In the genomic region with DNA sequence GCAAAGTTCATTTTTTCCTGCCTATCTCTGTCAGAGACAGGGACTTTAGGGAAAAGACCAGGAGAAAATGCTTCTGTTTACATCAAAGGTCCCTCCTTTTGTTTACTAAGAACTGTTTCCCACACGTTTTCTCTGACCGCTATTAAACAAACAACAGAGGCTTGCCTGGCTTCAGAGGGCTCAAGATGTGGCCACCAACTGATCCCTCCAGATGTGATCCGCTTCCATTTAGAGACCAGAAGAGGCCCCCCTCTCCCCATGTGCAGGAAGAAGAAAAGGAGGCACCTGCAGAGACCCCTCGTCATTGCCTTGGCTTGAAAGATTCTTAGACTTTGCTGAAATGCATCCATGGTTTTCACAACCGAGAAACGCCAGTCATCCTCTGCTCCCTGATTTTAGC, we compare ENCODE assay signal across 1 cellular context.
TF ChIP-seq lines count a peak whose summit lies in the region.

No MANE protein-coding gene starts in this region.

TF ChIP-seq in H1, 55 proteins besides CTCF, POLR2A, EP300 and RAD21:
- TF ChIP-seq SIX5 (IDR thresholded peaks at IDR 0.05; ENCODE audit: low read depth, low read length) (no peak), YY1 (IDR thresholded peaks at IDR 0.05; ENCODE audit: low read depth, low read length) (no peak), TAF7 (optimal IDR thresholded peaks at IDR 0.05; ENCODE audit: borderline replicate concordance, low read depth, low read length) (no peak), RNF2 (IDR thresholded peaks at IDR 0.05; ENCODE audit: borderline replicate concordance, low read depth, low read length, missing control alignments, poor library complexity, severe bottlenecking) (no peak), JUN (IDR thresholded peaks at IDR 0.05; ENCODE audit: low read depth, low read length) (no peak), SUZ12 (IDR thresholded peaks at IDR 0.05; ENCODE audit: low read length) (no peak), KDM4A (IDR thresholded peaks at IDR 0.05; ENCODE audit: low read depth, low read length, severe bottlenecking) (no peak), CBX5 (IDR thresholded peaks at IDR 0.05; ENCODE audit: low read depth, low read length) (no peak), EZH2 (IDR thresholded peaks at IDR 0.05; ENCODE audit: low read depth, low read length, severe bottlenecking) (no peak), TEAD4 (IDR thresholded peaks at IDR 0.05; ENCODE audit: low read depth, low read length) (no peak), MAFK (IDR thresholded peaks at IDR 0.05; ENCODE audit: low read depth, low read length) (no peak), SRF (IDR thresholded peaks at IDR 0.05; ENCODE audit: low read depth, low read length) (no peak), KDM5A (IDR thresholded peaks at IDR 0.05; ENCODE audit: low read length) (no peak), CBX8 (IDR thresholded peaks at IDR 0.05; ENCODE audit: borderline replicate concordance, low read depth, low read length) (no peak), SP1 (IDR thresholded peaks at IDR 0.05; ENCODE audit: low read depth, low read length) (no peak), GTF2F1 (IDR thresholded peaks at IDR 0.05; ENCODE audit: borderline replicate concordance, low read depth, low read length) (no peak)
- TF ChIP-seq, protein P1, sequence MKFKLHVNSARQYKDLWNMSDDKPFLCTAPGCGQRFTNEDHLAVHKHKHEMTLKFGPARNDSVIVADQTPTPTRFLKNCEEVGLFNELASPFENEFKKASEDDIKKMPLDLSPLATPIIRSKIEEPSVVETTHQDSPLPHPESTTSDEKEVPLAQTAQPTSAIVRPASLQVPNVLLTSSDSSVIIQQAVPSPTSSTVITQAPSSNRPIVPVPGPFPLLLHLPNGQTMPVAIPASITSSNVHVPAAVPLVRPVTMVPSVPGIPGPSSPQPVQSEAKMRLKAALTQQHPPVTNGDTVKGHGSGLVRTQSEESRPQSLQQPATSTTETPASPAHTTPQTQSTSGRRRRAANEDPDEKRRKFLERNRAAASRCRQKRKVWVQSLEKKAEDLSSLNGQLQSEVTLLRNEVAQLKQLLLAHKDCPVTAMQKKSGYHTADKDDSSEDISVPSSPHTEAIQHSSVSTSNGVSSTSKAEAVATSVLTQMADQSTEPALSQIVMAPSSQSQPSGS (IDR thresholded peaks at IDR 0.05; ENCODE audit: low read length), result no peak
- TF ChIP-seq, protein P2, sequence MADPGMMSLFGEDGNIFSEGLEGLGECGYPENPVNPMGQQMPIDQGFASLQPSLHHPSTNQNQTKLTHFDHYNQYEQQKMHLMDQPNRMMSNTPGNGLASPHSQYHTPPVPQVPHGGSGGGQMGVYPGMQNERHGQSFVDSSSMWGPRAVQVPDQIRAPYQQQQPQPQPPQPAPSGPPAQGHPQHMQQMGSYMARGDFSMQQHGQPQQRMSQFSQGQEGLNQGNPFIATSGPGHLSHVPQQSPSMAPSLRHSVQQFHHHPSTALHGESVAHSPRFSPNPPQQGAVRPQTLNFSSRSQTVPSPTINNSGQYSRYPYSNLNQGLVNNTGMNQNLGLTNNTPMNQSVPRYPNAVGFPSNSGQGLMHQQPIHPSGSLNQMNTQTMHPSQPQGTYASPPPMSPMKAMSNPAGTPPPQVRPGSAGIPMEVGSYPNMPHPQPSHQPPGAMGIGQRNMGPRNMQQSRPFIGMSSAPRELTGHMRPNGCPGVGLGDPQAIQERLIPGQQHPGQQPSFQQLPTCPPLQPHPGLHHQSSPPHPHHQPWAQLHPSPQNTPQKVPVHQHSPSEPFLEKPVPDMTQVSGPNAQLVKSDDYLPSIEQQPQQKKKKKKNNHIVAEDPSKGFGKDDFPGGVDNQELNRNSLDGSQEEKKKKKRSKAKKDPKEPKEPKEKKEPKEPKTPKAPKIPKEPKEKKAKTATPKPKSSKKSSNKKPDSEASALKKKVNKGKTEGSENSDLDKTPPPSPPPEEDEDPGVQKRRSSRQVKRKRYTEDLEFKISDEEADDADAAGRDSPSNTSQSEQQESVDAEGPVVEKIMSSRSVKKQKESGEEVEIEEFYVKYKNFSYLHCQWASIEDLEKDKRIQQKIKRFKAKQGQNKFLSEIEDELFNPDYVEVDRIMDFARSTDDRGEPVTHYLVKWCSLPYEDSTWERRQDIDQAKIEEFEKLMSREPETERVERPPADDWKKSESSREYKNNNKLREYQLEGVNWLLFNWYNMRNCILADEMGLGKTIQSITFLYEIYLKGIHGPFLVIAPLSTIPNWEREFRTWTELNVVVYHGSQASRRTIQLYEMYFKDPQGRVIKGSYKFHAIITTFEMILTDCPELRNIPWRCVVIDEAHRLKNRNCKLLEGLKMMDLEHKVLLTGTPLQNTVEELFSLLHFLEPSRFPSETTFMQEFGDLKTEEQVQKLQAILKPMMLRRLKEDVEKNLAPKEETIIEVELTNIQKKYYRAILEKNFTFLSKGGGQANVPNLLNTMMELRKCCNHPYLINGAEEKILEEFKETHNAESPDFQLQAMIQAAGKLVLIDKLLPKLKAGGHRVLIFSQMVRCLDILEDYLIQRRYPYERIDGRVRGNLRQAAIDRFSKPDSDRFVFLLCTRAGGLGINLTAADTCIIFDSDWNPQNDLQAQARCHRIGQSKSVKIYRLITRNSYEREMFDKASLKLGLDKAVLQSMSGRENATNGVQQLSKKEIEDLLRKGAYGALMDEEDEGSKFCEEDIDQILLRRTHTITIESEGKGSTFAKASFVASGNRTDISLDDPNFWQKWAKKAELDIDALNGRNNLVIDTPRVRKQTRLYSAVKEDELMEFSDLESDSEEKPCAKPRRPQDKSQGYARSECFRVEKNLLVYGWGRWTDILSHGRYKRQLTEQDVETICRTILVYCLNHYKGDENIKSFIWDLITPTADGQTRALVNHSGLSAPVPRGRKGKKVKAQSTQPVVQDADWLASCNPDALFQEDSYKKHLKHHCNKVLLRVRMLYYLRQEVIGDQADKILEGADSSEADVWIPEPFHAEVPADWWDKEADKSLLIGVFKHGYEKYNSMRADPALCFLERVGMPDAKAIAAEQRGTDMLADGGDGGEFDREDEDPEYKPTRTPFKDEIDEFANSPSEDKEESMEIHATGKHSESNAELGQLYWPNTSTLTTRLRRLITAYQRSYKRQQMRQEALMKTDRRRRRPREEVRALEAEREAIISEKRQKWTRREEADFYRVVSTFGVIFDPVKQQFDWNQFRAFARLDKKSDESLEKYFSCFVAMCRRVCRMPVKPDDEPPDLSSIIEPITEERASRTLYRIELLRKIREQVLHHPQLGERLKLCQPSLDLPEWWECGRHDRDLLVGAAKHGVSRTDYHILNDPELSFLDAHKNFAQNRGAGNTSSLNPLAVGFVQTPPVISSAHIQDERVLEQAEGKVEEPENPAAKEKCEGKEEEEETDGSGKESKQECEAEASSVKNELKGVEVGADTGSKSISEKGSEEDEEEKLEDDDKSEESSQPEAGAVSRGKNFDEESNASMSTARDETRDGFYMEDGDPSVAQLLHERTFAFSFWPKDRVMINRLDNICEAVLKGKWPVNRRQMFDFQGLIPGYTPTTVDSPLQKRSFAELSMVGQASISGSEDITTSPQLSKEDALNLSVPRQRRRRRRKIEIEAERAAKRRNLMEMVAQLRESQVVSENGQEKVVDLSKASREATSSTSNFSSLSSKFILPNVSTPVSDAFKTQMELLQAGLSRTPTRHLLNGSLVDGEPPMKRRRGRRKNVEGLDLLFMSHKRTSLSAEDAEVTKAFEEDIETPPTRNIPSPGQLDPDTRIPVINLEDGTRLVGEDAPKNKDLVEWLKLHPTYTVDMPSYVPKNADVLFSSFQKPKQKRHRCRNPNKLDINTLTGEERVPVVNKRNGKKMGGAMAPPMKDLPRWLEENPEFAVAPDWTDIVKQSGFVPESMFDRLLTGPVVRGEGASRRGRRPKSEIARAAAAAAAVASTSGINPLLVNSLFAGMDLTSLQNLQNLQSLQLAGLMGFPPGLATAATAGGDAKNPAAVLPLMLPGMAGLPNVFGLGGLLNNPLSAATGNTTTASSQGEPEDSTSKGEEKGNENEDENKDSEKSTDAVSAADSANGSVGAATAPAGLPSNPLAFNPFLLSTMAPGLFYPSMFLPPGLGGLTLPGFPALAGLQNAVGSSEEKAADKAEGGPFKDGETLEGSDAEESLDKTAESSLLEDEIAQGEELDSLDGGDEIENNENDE (IDR thresholded peaks at IDR 0.05; ENCODE audit: insufficient replicate concordance, low read length), result no peak
